In genomic region chr3:13547591-13548371, GRCh38 we compare ENCODE assay signal across 1 cellular context.
TF ChIP-seq lines count a peak whose summit lies in the region.

No MANE protein-coding gene starts in this region.

TF ChIP-seq in K562, 482 proteins besides CTCF, POLR2A, EP300 and RAD21 (continued from another document and continues in another):
- TF ChIP-seq ZHX1 (conservative IDR thresholded peaks at IDR 0.05; ENCODE audit: low read length): no peak
- TF ChIP-seq CREB5 (CRISPR knock-in tag; IDR thresholded peaks at IDR 0.05): no peak
- no peak for TF ChIP-seq PHF8 (IDR thresholded peaks at IDR 0.05; ENCODE audit: borderline replicate concordance, low read length)
- TF ChIP-seq PRDM10 (IDR thresholded peaks at IDR 0.05; ENCODE audit: partially characterized antibody): peak; percentile 74
- TF ChIP-seq ZNF592 (IDR thresholded peaks at IDR 0.05): no peak
- no peak for TF ChIP-seq CHD1 (IDR thresholded peaks at IDR 0.05; ENCODE audit: low read length)
- TF ChIP-seq TAF7 (tag; IDR thresholded peaks at IDR 0.05): no peak
- no peak for TF ChIP-seq HES1 (IDR thresholded peaks at IDR 0.05; ENCODE audit: low read depth)
- no peak for TF ChIP-seq E2F4 (CRISPR knock-in tag; IDR thresholded peaks at IDR 0.05; ENCODE audit: low read depth)
- peak; percentile 73 for TF ChIP-seq ZFP36 (IDR thresholded peaks at IDR 0.05; ENCODE audit: low read depth, low read length, partially characterized antibody)
- TF ChIP-seq PHB (CRISPR knock-in tag; IDR thresholded peaks at IDR 0.05): no peak
- no peak for TF ChIP-seq KAT2B (IDR thresholded peaks at IDR 0.05; ENCODE audit: low read depth, low read length)
- TF ChIP-seq ZZZ3 (IDR thresholded peaks at IDR 0.05): no peak
- no peak for TF ChIP-seq HMGXB4 (CRISPR knock-in tag; IDR thresholded peaks at IDR 0.05)
- no peak for TF ChIP-seq JUNB (CRISPR knock-in tag; conservative IDR thresholded peaks at IDR 0.05)
- TF ChIP-seq KDM1A (IDR thresholded peaks at IDR 0.05): peak in 1 of 2 experiments; percentile 42; a peak in 3 of 4 replicates
- no peak for TF ChIP-seq ZSCAN32 (CRISPR knock-in tag; IDR thresholded peaks at IDR 0.05)
- no peak for TF ChIP-seq FOXK2 (conservative IDR thresholded peaks at IDR 0.05 in 1 of 2, IDR thresholded peaks at IDR 0.05 in 1 of 2; ENCODE audit: low read depth in 2 of 2)
- no peak for TF ChIP-seq ZNF518B (CRISPR knock-in tag; IDR thresholded peaks at IDR 0.05)
- no peak for TF ChIP-seq ZNF280A (IDR thresholded peaks at IDR 0.05; ENCODE audit: low read depth, partially characterized antibody)
- TF ChIP-seq FOXP4 (CRISPR knock-in tag; IDR thresholded peaks at IDR 0.05; ENCODE audit: borderline replicate concordance): no peak
- no peak for TF ChIP-seq ZNF395 (CRISPR knock-in tag; IDR thresholded peaks at IDR 0.05)
- TF ChIP-seq ETS2 (tag; IDR thresholded peaks at IDR 0.05; ENCODE audit: borderline replicate concordance, poor library complexity, severe bottlenecking): no peak
- no peak for TF ChIP-seq SAFB2 (IDR thresholded peaks at IDR 0.05; ENCODE audit: borderline replicate concordance, low read depth, low read length, severe bottlenecking)
- TF ChIP-seq SREBF1 (IDR thresholded peaks at IDR 0.05; ENCODE audit: borderline replicate concordance, low read depth, low read length): no peak
- no peak for TF ChIP-seq ERF (CRISPR knock-in tag; IDR thresholded peaks at IDR 0.05)
- TF ChIP-seq RBM25 (IDR thresholded peaks at IDR 0.05; ENCODE audit: low read depth, low read length, severe bottlenecking): peak; percentile 76
